1 cellular context compared by ENCODE assay signal in the genomic region with DNA sequence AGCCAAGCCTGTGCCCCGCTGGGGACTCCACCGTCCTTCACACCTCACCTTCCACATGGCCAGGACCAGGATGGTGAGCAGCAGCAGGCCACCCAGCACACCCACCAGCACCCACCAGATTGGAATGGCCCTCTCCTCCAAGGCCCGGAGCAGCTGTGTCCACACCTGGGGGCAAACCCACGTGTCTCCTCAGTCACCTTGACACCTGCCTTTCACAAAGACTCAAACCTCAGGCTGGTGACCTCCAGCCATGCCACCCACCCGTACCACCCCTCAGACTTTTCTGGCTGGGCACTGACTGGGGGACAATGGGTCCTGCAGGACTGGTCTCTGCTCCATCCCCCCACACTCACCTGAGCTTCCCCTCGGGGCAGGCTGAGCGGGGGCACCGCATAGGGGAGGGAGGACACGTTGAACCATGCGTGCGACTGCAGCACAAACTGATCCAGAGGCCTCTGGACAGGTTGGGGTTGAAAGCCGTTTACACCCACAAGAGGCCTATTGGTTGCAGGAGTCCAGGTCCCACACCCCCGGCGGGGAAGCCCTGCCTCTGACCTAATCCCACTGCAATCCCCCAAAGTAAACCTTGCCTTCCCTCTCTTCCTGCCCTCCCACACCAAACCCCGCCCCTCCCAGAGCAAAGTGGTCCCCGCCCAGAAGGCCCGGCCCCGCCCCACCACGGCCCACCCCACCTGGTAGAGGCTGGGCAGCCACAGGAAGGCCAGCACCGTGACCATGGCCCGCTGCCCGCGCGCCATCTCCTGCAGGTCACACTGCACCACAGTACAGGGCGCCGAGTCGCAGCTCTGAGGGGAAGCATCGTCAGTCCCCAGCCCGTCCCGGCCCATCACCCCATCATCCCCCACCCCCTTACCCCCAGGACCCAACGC.
TF ChIP-seq lines count a peak whose summit lies in the region.

No MANE protein-coding gene starts in this region.

TF ChIP-seq in IMR-90, 13 proteins besides CTCF, POLR2A, EP300 and RAD21:
- no peak for TF ChIP-seq RFX5 (IDR thresholded peaks at IDR 0.05; ENCODE audit: low read depth, low read length)
- TF ChIP-seq RCOR1 (IDR thresholded peaks at IDR 0.05; ENCODE audit: insufficient replicate concordance, low read length): no peak
- TF ChIP-seq SMC3 (IDR thresholded peaks at IDR 0.05; ENCODE audit: low read depth, low read length): no peak
- TF ChIP-seq BHLHE40 (IDR thresholded peaks at IDR 0.05; ENCODE audit: low read depth, low read length): no peak
- no peak for TF ChIP-seq FOS (IDR thresholded peaks at IDR 0.05; ENCODE audit: low read depth, low read length)
- TF ChIP-seq, protein P1, sequence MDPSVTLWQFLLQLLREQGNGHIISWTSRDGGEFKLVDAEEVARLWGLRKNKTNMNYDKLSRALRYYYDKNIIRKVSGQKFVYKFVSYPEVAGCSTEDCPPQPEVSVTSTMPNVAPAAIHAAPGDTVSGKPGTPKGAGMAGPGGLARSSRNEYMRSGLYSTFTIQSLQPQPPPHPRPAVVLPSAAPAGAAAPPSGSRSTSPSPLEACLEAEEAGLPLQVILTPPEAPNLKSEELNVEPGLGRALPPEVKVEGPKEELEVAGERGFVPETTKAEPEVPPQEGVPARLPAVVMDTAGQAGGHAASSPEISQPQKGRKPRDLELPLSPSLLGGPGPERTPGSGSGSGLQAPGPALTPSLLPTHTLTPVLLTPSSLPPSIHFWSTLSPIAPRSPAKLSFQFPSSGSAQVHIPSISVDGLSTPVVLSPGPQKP (IDR thresholded peaks at IDR 0.05; ENCODE audit: borderline replicate concordance, low read depth, low read length): no peak
- TF ChIP-seq NFE2L2 (IDR thresholded peaks at IDR 0.05; ENCODE audit: low read depth, low read length): no peak
- TF ChIP-seq CEBPB (IDR thresholded peaks at IDR 0.05; ENCODE audit: low read depth, low read length): no peak
- no peak for TF ChIP-seq MAFK (IDR thresholded peaks at IDR 0.05; ENCODE audit: low read depth, low read length)
- TF ChIP-seq, protein P2, sequence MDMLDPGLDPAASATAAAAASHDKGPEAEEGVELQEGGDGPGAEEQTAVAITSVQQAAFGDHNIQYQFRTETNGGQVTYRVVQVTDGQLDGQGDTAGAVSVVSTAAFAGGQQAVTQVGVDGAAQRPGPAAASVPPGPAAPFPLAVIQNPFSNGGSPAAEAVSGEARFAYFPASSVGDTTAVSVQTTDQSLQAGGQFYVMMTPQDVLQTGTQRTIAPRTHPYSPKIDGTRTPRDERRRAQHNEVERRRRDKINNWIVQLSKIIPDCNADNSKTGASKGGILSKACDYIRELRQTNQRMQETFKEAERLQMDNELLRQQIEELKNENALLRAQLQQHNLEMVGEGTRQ (IDR thresholded peaks at IDR 0.05; ENCODE audit: low read depth, low read length): no peak
- no peak for TF ChIP-seq MAZ (IDR thresholded peaks at IDR 0.05; ENCODE audit: borderline replicate concordance, low read depth, low read length)
- no peak for TF ChIP-seq CHD1 (IDR thresholded peaks at IDR 0.05; ENCODE audit: low read depth, low read length)
- no peak for TF ChIP-seq MXI1 (IDR thresholded peaks at IDR 0.05; ENCODE audit: borderline replicate concordance, low read depth, low read length)
